Comparison of ENCODE assay signal across 12 cellular contexts in genomic region chr12:122227341-122227740, GRCh38. TPM values are rescaled to one million over a fixed set of nuclear protein-coding genes. Genes with fewer than 3 reads are reported as not detected.
A peak's percentile ranks its signal among the peaks of the same experiment; 100 is the strongest.
DNase-seq lines count a peak whose midpoint lies in the region; ATAC-seq and TF ChIP-seq lines count a peak whose summit lies in the region.
"Had no signal": no experiment of that assay in that cellular context is flagged by ENCODE, and none has a peak within 500 bp of the region (broad histone marks: within the 10 kb centered on the region; RNA-seq: fewer than 3 reads in every experiment).

No MANE protein-coding gene starts in this region.

- intact Hi-C loops in CD4-positive, alpha-beta T cell (cut with DNase I, micrococcal nuclease), result loop anchor here (2.0 to 5.0 kb wide), 4 partner anchors 17 to 745 kb away; partner anchors contain the start of genes DENR (in 1 of the 2), KNTC1 (in 1 of the 2) and RSRC2 (in 1 of the 2)
- intact Hi-C loops in vagina (cut with DNase I), result no loop called here

- in situ Hi-C loops in GM13977 (cut with MboI; ENCODE audit: low pct_unique_long_range_greater_than_20kb, low sequenced_read_pairs, unreplicated experiment), result no loop called here

- H3K18ac ChIP-seq in mesenchymal stem cell (ENCODE audit: low read depth in 1 of 2, low read length in 2 of 2), result no peak overlapping the region

- CTCF ChIA-PET in CD4-positive, alpha-beta T cell (lab: Charles Lee), result interaction anchor here (3.4 kb wide), 1 partner anchor 39 kb away, joined by 24 read pairs; the partner anchor contains the start of gene VPS33A
- CTCF ChIA-PET in activated CD8-positive, alpha-beta memory T cell treated with anti-CD3 and anti-CD28 coated beads, Interleukin-2, amount 10 ng/mL, durations not matched to agents 7 days and 5 days (lab: Charles Lee), result interaction anchor here (1.0 to 3.6 kb wide), 8 partner anchors 9 to 61 kb away, joined by 3 to 34 read pairs (median 4); partner anchors contain the start of gene VPS33A

- H2AFZ ChIP-seq in mesenchymal stem cell (ENCODE audit: low read depth, low read length), result no peak overlapping the region

- no peak overlapping the region for H3K4me3 ChIP-seq in vagina
- H3K4me3 ChIP-seq in mesenchymal stem cell (ENCODE audit: insufficient read depth in 1 of 2, low read depth in 1 of 2, low read length in 2 of 2), result no peak overlapping the region

- no peak overlapping the region for H3K4me2 ChIP-seq in mesenchymal stem cell (ENCODE audit: low read length, poor library complexity, severe bottlenecking)
- H3K4me2 ChIP-seq: KMS-11 had no signal

- H3K4me3 Mint-ChIP-seq in CD4-positive, alpha-beta T cell, result peak overlapping the region; percentile 78
- H3K4me3 Mint-ChIP-seq in activated CD8-positive, alpha-beta memory T cell treated with anti-CD3 and anti-CD28 coated beads, Interleukin-2, amount 10 ng/mL, durations not matched to agents 7 days and 5 days, result peak overlapping the region; percentile 85
- peak overlapping the region; percentile 72 to 92 (median 82) for H3K4me3 Mint-ChIP-seq in naive thymus-derived CD8-positive, alpha-beta T cell

- H3K4me1 ChIP-seq in vagina (peaks cover 30% of the 10 kb centered on the region), mesenchymal stem cell (ENCODE audit: control insufficient read depth, insufficient read depth, low read depth, low read length) (peaks cover 21% of the 10 kb centered on the region)

- peaks cover 11% of the 10 kb centered on the region for H3K79me1 ChIP-seq in mesenchymal stem cell (replicated peaks; ENCODE audit: low read length, poor library complexity, severe bottlenecking)

- H2AK5ac ChIP-seq in mesenchymal stem cell (ENCODE audit: low read length, severe bottlenecking), result no peak overlapping the region

- H3K27me3 ChIP-seq in CD4-positive, alpha-beta T cell (ENCODE audit: control insufficient read depth, insufficient read depth, low read length), result no peaks in the 10 kb centered on the region
- H3K27me3 ChIP-seq in vagina (no peaks in the 10 kb centered on the region), mesenchymal stem cell (ENCODE audit: control insufficient read depth in 1 of 2, insufficient read depth in 1 of 2, low read length in 2 of 2) (no peaks in the 10 kb centered on the region)
- H3K27me3 ChIP-seq: esophagus squamous epithelium had no signal

- H2BK15ac ChIP-seq in mesenchymal stem cell (ENCODE audit: low read depth, poor library complexity, severe bottlenecking), result no peak overlapping the region

- peak in 3 of 10 experiments; percentile 13 to 41 (median 27) for DNase-seq in CD4-positive, alpha-beta T cell
- DNase-seq in NCI-H128 (lab: John Stamatoyannopoulos, UW; ENCODE audit: unreplicated experiment) (peak; percentile 29), vagina (ENCODE audit: extremely low spot score in 2 of 2) (no peak), mesenchymal stem cell (no peak), GM13977 (ENCODE audit: low spot score) (no peak), ureter (ENCODE audit: low spot score) (no peak)
- DNase-seq in activated CD8-positive, alpha-beta memory T cell treated with anti-CD3 and anti-CD28 coated beads, Interleukin-2, amount 10 ng/mL, durations not matched to agents 7 days and 5 days, result peak; percentile 84
- DNase-seq in naive thymus-derived CD8-positive, alpha-beta T cell, result peak; percentile 25 to 82 (median 66)
- DNase-seq: esophagus squamous epithelium, left ventricle myocardium superior, small intestine had no signal

- no peak overlapping the region for H2BK5ac ChIP-seq in mesenchymal stem cell (ENCODE audit: low read depth, low read length, poor library complexity, severe bottlenecking)

- H3K4me1 Mint-ChIP-seq in CD4-positive, alpha-beta T cell (ENCODE audit: low read depth), result peaks cover 34% of the 10 kb centered on the region
- H3K4me1 Mint-ChIP-seq in activated CD8-positive, alpha-beta memory T cell treated with anti-CD3 and anti-CD28 coated beads, Interleukin-2, amount 10 ng/mL, durations not matched to agents 7 days and 5 days, result peaks cover 39% of the 10 kb centered on the region
- H3K4me1 Mint-ChIP-seq in naive thymus-derived CD8-positive, alpha-beta T cell, result peaks cover 20 to 46% (median 36%) of the 10 kb centered on the region in 4 donors

- no peak overlapping the region for H2BK120ac ChIP-seq in mesenchymal stem cell (ENCODE audit: low read depth, low read length)

- H3K9me3 ChIP-seq in CD4-positive, alpha-beta T cell (ENCODE audit: control insufficient read depth, low read length), result no peaks in the 10 kb centered on the region
- H3K9me3 ChIP-seq in vagina (no peaks in the 10 kb centered on the region), mesenchymal stem cell (ENCODE audit: control insufficient read depth, low read length) (no peaks in the 10 kb centered on the region)
- H3K9me3 ChIP-seq: esophagus squamous epithelium had no signal

- H3K36me3 ChIP-seq in vagina (peaks cover 0 to 28% of the 10 kb centered on the region in 2 donors), mesenchymal stem cell (ENCODE audit: control insufficient read depth in 1 of 2, insufficient read depth in 2 of 2, low read depth in 1 of 2, low read length in 2 of 2) (peaks cover 34 to 66% of the 10 kb centered on the region in 2 experiments)

- WGBS in mesenchymal stem cell, result 96% methylated on average over 17 of the region's 17 CpGs

- POLR2A ChIA-PET in CD4-positive, alpha-beta T cell (lab: Charles Lee), result interaction anchor here (2.4 to 7.6 kb wide), 3 partner anchors 17 to 39 kb away, joined by 15 to 123 read pairs (median 49); partner anchors contain the start of gene VPS33A
- POLR2A ChIA-PET in naive thymus-derived CD8-positive, alpha-beta T cell (lab: Charles Lee), result interaction anchor here (1.8 to 4.4 kb wide), 5 partner anchors 18 to 299 kb away, joined by 8 to 23 read pairs (median 16); partner anchors contain the start of genes B3GNT4, KNTC1, RSRC2 and VPS33A

- H3K36me3 Mint-ChIP-seq in CD4-positive, alpha-beta T cell (ENCODE audit: low read depth), result peaks cover 59% of the 10 kb centered on the region
- peaks cover 9% of the 10 kb centered on the region for H3K36me3 Mint-ChIP-seq in activated CD8-positive, alpha-beta memory T cell treated with anti-CD3 and anti-CD28 coated beads, Interleukin-2, amount 10 ng/mL, durations not matched to agents 7 days and 5 days
- peaks cover 0 to 41% (median 3%) of the 10 kb centered on the region in 3 donors for H3K36me3 Mint-ChIP-seq in naive thymus-derived CD8-positive, alpha-beta T cell

- H3K23ac ChIP-seq in mesenchymal stem cell (ENCODE audit: low read length in 2 of 2), result no peak overlapping the region

- TF ChIP-seq POLR2A in vagina (IDR thresholded peaks at IDR 0.05), result no peak

- no peak overlapping the region for H3K14ac ChIP-seq in mesenchymal stem cell (ENCODE audit: low read length in 2 of 2)

- H4K8ac ChIP-seq in mesenchymal stem cell (ENCODE audit: low read length), result no peak overlapping the region

- H3K27ac Mint-ChIP-seq in CD4-positive, alpha-beta T cell, result no peak overlapping the region
- H3K27ac Mint-ChIP-seq in activated CD8-positive, alpha-beta memory T cell treated with anti-CD3 and anti-CD28 coated beads, Interleukin-2, amount 10 ng/mL, durations not matched to agents 7 days and 5 days, result peak overlapping the region; percentile 86
- H3K27ac Mint-ChIP-seq in naive thymus-derived CD8-positive, alpha-beta T cell, result peak overlapping the region in 8 of 10 donors; percentile 39 to 92 (median 74)

- no peak overlapping the region for H2BK12ac ChIP-seq in mesenchymal stem cell (ENCODE audit: low read length in 2 of 2)

- H3K4ac ChIP-seq in mesenchymal stem cell (ENCODE audit: low read depth in 1 of 2, low read length in 2 of 2), result no peak overlapping the region

- H3K9me3 Mint-ChIP-seq in CD4-positive, alpha-beta T cell, result no peaks in the 10 kb centered on the region
- H3K9me3 Mint-ChIP-seq in activated CD8-positive, alpha-beta memory T cell treated with anti-CD3 and anti-CD28 coated beads, Interleukin-2, amount 10 ng/mL, durations not matched to agents 7 days and 5 days (ENCODE audit: low read depth), result no peaks in the 10 kb centered on the region
- H3K9me3 Mint-ChIP-seq in naive thymus-derived CD8-positive, alpha-beta T cell, result no peaks in the 10 kb centered on the region

- ATAC-seq in CD4-positive, alpha-beta T cell (ENCODE audit: poor library complexity), result no peak
- ATAC-seq in activated CD8-positive, alpha-beta memory T cell treated with anti-CD3 and anti-CD28 coated beads, Interleukin-2, amount 10 ng/mL, durations not matched to agents 7 days and 5 days, result peak; percentile 16
- peak; percentile 5 to 14 for ATAC-seq in naive thymus-derived CD8-positive, alpha-beta T cell
- ATAC-seq: left ventricle myocardium superior had no signal

- H4K91ac ChIP-seq in mesenchymal stem cell (ENCODE audit: low read length), result no peak overlapping the region

- H3K9ac ChIP-seq in mesenchymal stem cell (ENCODE audit: low read length), result no peak overlapping the region
- H3K9ac ChIP-seq: KMS-11 had no signal

- TF ChIP-seq CTCF in CD4-positive, alpha-beta T cell (IDR thresholded peaks at IDR 0.05), result no peak
- TF ChIP-seq CTCF in vagina (IDR thresholded peaks at IDR 0.05) (no peak), GM13977 (IDR thresholded peaks at IDR 0.05; ENCODE audit: extremely low read depth, insufficient read depth, missing control alignments) (no peak)

- H3K27me3 Mint-ChIP-seq in CD4-positive, alpha-beta T cell, result no peaks in the 10 kb centered on the region
- no peaks in the 10 kb centered on the region for H3K27me3 Mint-ChIP-seq in activated CD8-positive, alpha-beta memory T cell treated with anti-CD3 and anti-CD28 coated beads, Interleukin-2, amount 10 ng/mL, durations not matched to agents 7 days and 5 days
- H3K27me3 Mint-ChIP-seq in naive thymus-derived CD8-positive, alpha-beta T cell, result no peaks in the 10 kb centered on the region

- no peak overlapping the region for H3K27ac ChIP-seq in CD4-positive, alpha-beta T cell (ENCODE audit: low read depth, low read length)
- no peak overlapping the region for H3K27ac ChIP-seq in vagina
- H3K27ac ChIP-seq in mesenchymal stem cell (ENCODE audit: low read length, poor library complexity, severe bottlenecking), result no peak overlapping the region
- H3K27ac ChIP-seq: KMS-11 had no signal

RNA-seq across cellular contexts. Expression of gene DIABLO, which starts 1.5 kb away (rescaled TPM):
- total RNA-seq in CD4-positive, alpha-beta T cell, result 10 to 100 TPM; 90.3 to 91.3 TPM
- total RNA-seq in activated CD8-positive, alpha-beta memory T cell treated with anti-CD3 and anti-CD28 coated beads, Interleukin-2, amount 10 ng/mL, durations not matched to agents 7 days and 5 days, result 10 to 100 TPM; 40.3 to 46.1 TPM
- 10 to 100 TPM; 41.7 to 51.0 TPM for total RNA-seq in naive thymus-derived CD8-positive, alpha-beta T cell
- polyA plus RNA-seq in naive thymus-derived CD8-positive, alpha-beta T cell, result 10 to 100 TPM; 48.2 to 71.3 (median 61.7) TPM
- total RNA-seq in vagina (47.9 TPM), ureter (62.2 TPM)
- polyA plus RNA-seq in mesenchymal stem cell (2013, experiment 1 of 2), result 56.4 TPM
- 56.0 TPM for polyA plus RNA-seq in mesenchymal stem cell (2013, experiment 2 of 2)

RNA-seq across cellular contexts. Expression of gene B3GNT4, which starts 23.8 kb away (rescaled TPM):
- not detected for total RNA-seq in CD4-positive, alpha-beta T cell
- total RNA-seq in activated CD8-positive, alpha-beta memory T cell treated with anti-CD3 and anti-CD28 coated beads, Interleukin-2, amount 10 ng/mL, durations not matched to agents 7 days and 5 days, result under 1 TPM; 0.19 to 0.76 TPM
- not detected for total RNA-seq in naive thymus-derived CD8-positive, alpha-beta T cell
- polyA plus RNA-seq in naive thymus-derived CD8-positive, alpha-beta T cell, result under 1 TPM in 2 of 3 donors, not detected in 1; 0.12 to 0.25 TPM
- total RNA-seq in vagina (2.9 TPM), ureter (not detected)
- 0.03 TPM for polyA plus RNA-seq in mesenchymal stem cell (2013, experiment 1 of 2)
- 0.01 TPM for polyA plus RNA-seq in mesenchymal stem cell (2013, experiment 2 of 2)
- total RNA-seq: left ventricle myocardium superior had no signal

RNA-seq across cellular contexts. Expression of gene VPS33A, which starts 39.0 kb away (rescaled TPM):
- 10 to 100 TPM; 12.0 to 14.2 TPM for total RNA-seq in CD4-positive, alpha-beta T cell
- total RNA-seq in activated CD8-positive, alpha-beta memory T cell treated with anti-CD3 and anti-CD28 coated beads, Interleukin-2, amount 10 ng/mL, durations not matched to agents 7 days and 5 days, result 10 to 100 TPM; 26.2 to 37.3 TPM
- total RNA-seq in naive thymus-derived CD8-positive, alpha-beta T cell, result 10 to 100 TPM; 29.4 to 29.5 TPM
- 10 to 100 TPM; 17.6 to 24.2 (median 20.1) TPM for polyA plus RNA-seq in naive thymus-derived CD8-positive, alpha-beta T cell
- total RNA-seq in vagina (11.0 TPM), ureter (19.9 TPM)
- polyA plus RNA-seq in mesenchymal stem cell (2013, experiment 1 of 2), result 21.8 TPM
- 21.4 TPM for polyA plus RNA-seq in mesenchymal stem cell (2013, experiment 2 of 2)

RNA-seq across cellular contexts. Expression of gene LRRC43, which starts 44.4 kb away (rescaled TPM):
- not detected for total RNA-seq in CD4-positive, alpha-beta T cell
- under 1 TPM in 1 of 2 experiments, not detected in 1; 0.67 TPM for total RNA-seq in activated CD8-positive, alpha-beta memory T cell treated with anti-CD3 and anti-CD28 coated beads, Interleukin-2, amount 10 ng/mL, durations not matched to agents 7 days and 5 days
- under 1 TPM in 1 of 2 experiments, not detected in 1; 0.29 TPM for total RNA-seq in naive thymus-derived CD8-positive, alpha-beta T cell
- polyA plus RNA-seq in naive thymus-derived CD8-positive, alpha-beta T cell, result not detected
- total RNA-seq in vagina (not detected), ureter (0.86 TPM)
- 2.2 TPM for polyA plus RNA-seq in mesenchymal stem cell (2013, experiment 1 of 2)
- polyA plus RNA-seq in mesenchymal stem cell (2013, experiment 2 of 2), result 2.1 TPM

RNA-seq across cellular contexts. Expression of gene IL31, which starts 53.3 kb away (rescaled TPM):
- total RNA-seq in CD4-positive, alpha-beta T cell, result not detected
- total RNA-seq in activated CD8-positive, alpha-beta memory T cell treated with anti-CD3 and anti-CD28 coated beads, Interleukin-2, amount 10 ng/mL, durations not matched to agents 7 days and 5 days, result not detected
- total RNA-seq in naive thymus-derived CD8-positive, alpha-beta T cell, result not detected
- not detected for polyA plus RNA-seq in naive thymus-derived CD8-positive, alpha-beta T cell
- total RNA-seq in vagina, result not detected
- polyA plus RNA-seq in mesenchymal stem cell (2013, experiment 1 of 2), result not detected
- not detected for polyA plus RNA-seq in mesenchymal stem cell (2013, experiment 2 of 2)
- total RNA-seq in ureter, result not detected
- total RNA-seq: esophagus squamous epithelium, left ventricle myocardium superior had no signal
- polyA plus RNA-seq: small intestine had no signal

Comparison
In these comparisons a context has a peak if more than half of its experiments do, and no peak if none do; other contexts are left out.
1. DNase-seq: peak in NCI-H128 (single experiment), activated CD8-positive, alpha-beta memory T cell treated with anti-CD3 and anti-CD28 coated beads, Interleukin-2, amount 10 ng/mL, durations not matched to agents 7 days and 5 days (single experiment) and naive thymus-derived CD8-positive, alpha-beta T cell (10 of 10); none in vagina (0 of 2), mesenchymal stem cell (single experiment), GM13977 (single experiment) and ureter (single experiment).
2. Peak in every context shown above with its lines, with median percentiles within 50 percentile points of each other: H3K4me3 Mint-ChIP-seq.